In the genomic region with DNA sequence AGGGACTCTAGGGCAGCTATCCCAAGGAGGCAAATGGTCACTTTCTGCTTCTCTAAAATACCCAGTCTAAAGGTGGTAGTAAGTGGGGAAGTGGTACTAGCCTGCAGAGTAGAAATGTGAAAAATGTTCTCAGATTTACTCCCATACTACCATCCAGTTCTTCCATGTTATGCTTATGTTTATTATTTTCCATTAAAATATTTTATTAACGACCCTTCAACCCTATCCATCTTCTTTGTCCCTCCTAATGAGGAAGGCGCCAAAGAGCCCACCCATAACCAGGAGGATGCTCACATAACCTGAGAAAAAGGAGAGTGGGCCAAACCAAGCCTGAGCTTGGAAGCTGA, we compare ENCODE assay signal across 30 cellular contexts.
"Had no signal": no experiment of that assay in that cellular context is flagged by ENCODE, and none has a peak within 500 bp of the region (broad histone marks: within the 10 kb centered on the region; RNA-seq: fewer than 3 reads in every experiment).

No MANE protein-coding gene starts in this region.

- H3K36me3 ChIP-seq: esophagus muscularis mucosa, gastrocnemius medialis, WERI-Rb-1 had no signal

- H3K4me1 ChIP-seq: body of pancreas had no signal

- H3K4me1 Mint-ChIP-seq: activated T-helper 17 cell treated with anti-CD3 and anti-CD28 coated beads, Interleukin-2, amount 50 U/mL, for 72 hours; T-helper 17 cell had no signal

- H3K4me3 Mint-ChIP-seq: activated B cell treated with CpG ODN at 0.5 μM for 24 hours; activated CD8-positive, alpha-beta T cell treated with anti-CD3 and anti-CD28 coated beads for 36 hours; activated naive CD8-positive, alpha-beta T cell; activated T-cell treated with anti-CD3 and anti-CD28 coated beads, Interleukin-2, amount 50 U/mL, for 4 hours; activated T-helper 17 cell treated with anti-CD3 and anti-CD28 coated beads, Interleukin-2, amount 50 U/mL, for 72 hours; effector memory CD8-positive, alpha-beta T cell; T-helper 17 cell; T-helper 2 cell treated with Interferon-gamma antibody and Interleukin-4, amounts not matched to agents 5 μg/mL and 100 μg/mL, for 36 hours had no signal

- H3K36me3 Mint-ChIP-seq: activated naive CD8-positive, alpha-beta T cell had no signal

- H3K27ac Mint-ChIP-seq: activated B cell treated with CpG ODN at 0.5 μM for 24 hours; activated CD8-positive, alpha-beta T cell treated with anti-CD3 and anti-CD28 coated beads for 36 hours; activated naive CD8-positive, alpha-beta T cell; activated T-helper 17 cell treated with anti-CD3 and anti-CD28 coated beads, Interleukin-2, amount 50 U/mL, for 72 hours; effector memory CD8-positive, alpha-beta T cell; T-helper 17 cell; T-helper 2 cell treated with Interferon-gamma antibody and Interleukin-4, amounts not matched to agents 5 μg/mL and 100 μg/mL, for 36 hours had no signal

- H3K9me3 ChIP-seq: body of pancreas, esophagus muscularis mucosa, gastrocnemius medialis had no signal

- H3K9me3 Mint-ChIP-seq: activated B cell treated with CpG ODN at 0.5 μM for 24 hours; activated CD8-positive, alpha-beta T cell treated with anti-CD3 and anti-CD28 coated beads for 36 hours; activated T-cell treated with anti-CD3 and anti-CD28 coated beads, Interleukin-2, amount 50 U/mL, for 4 hours; activated T-helper 17 cell treated with anti-CD3 and anti-CD28 coated beads, Interleukin-2, amount 50 U/mL, for 72 hours; effector memory CD8-positive, alpha-beta T cell; T-helper 2 cell treated with Interferon-gamma antibody and Interleukin-4, amounts not matched to agents 5 μg/mL and 100 μg/mL, for 36 hours had no signal

- H3K27ac ChIP-seq: body of pancreas, foreskin keratinocyte, gastrocnemius medialis, WERI-Rb-1 had no signal

- DNase-seq: activated B cell treated with CpG ODN at 0.5 μM for 24 hours; activated CD4-positive, alpha-beta T cell treated with anti-CD3 and anti-CD28 coated beads for 48 hours; activated CD4-positive, alpha-beta T cell treated with anti-CD3 and anti-CD28 coated beads, Interleukin-2, amount 50 U/mL, for 1 hour; activated CD4-positive, alpha-beta T cell treated with anti-CD3 and anti-CD28 coated beads, Interleukin-2, amount 50 U/mL, for 48 hours; activated CD8-positive, alpha-beta memory T cell treated with anti-CD3 and anti-CD28 coated beads for 24 hours; activated CD8-positive, alpha-beta T cell treated with anti-CD3 and anti-CD28 coated beads for 36 hours; activated effector memory CD4-positive, alpha-beta T cell treated with Interleukin-2 at 50 U/mL for 16 hours; activated gamma-delta T cell treated with Interleukin-2 at 50 U/mL for 16 hours; activated naive CD4-positive, alpha-beta T cell treated with anti-CD3 and anti-CD28 coated beads, Interleukin-2, amount 50 U/mL, for 16 hours; activated naive CD4-positive, alpha-beta T cell treated with Interleukin-2 at 50 U/mL for 16 hours; activated T-cell treated with anti-CD3 and anti-CD28 coated beads, Interleukin-2, amount 50 U/mL, for 4 hours; amniotic stem cell; body of pancreas; cortex of kidney; dermis blood vessel endothelial cell; effector CD4-positive, alpha-beta T cell; effector memory CD8-positive, alpha-beta T cell; erythroblast; foreskin keratinocyte; gastrocnemius medialis; glutamatergic neuron; T-helper 1 cell; T-helper 17 cell; T1000; WERI-Rb-1 had no signal

- ATAC-seq: activated CD4-positive, CD25-positive, alpha-beta regulatory T cell treated with anti-CD3 and anti-CD28 coated beads, Interleukin-2, amount 50 U/mL, for 24 hours; activated CD8-positive, alpha-beta T cell treated with anti-CD3 and anti-CD28 coated beads for 36 hours; activated T-cell treated with anti-CD3 and anti-CD28 coated beads, Interleukin-2, amount 50 U/mL, for 4 hours; activated T-helper 17 cell treated with anti-CD3 and anti-CD28 coated beads, Interleukin-2, amount 50 U/mL, for 72 hours; body of pancreas; effector memory CD8-positive, alpha-beta T cell; foreskin keratinocyte; gastrocnemius medialis; T-helper 17 cell had no signal

- H3K27me3 ChIP-seq: body of pancreas, esophagus muscularis mucosa, foreskin keratinocyte, gastrocnemius medialis had no signal

- H3K4me3 ChIP-seq: body of pancreas, esophagus muscularis mucosa, gastrocnemius medialis had no signal
